ENCODE assay signal across 8 cellular contexts in genomic region chr6:110816110-110816409, GRCh38. TPM values are rescaled to one million over a fixed set of nuclear protein-coding genes. Genes with fewer than 3 reads are reported as not detected.
DNase-seq lines count a peak whose midpoint lies in the region; ATAC-seq and TF ChIP-seq lines count a peak whose summit lies in the region.

No MANE protein-coding gene starts in this region.

- H3K4me3 Mint-ChIP-seq in activated CD8-positive, alpha-beta memory T cell treated with anti-CD3 and anti-CD28 coated beads, Interleukin-2, amount 10 ng/mL, durations not matched to agents 7 days and 5 days: peak overlapping the region; percentile 97

- CTCF ChIA-PET in activated CD8-positive, alpha-beta memory T cell treated with anti-CD3 and anti-CD28 coated beads, Interleukin-2, amount 10 ng/mL, durations not matched to agents 7 days and 5 days (lab: Charles Lee): interaction anchor here (1.0 to 4.5 kb wide), 5 partner anchors 50 to 133 kb away, joined by 3 to 47 read pairs (median 11); partner anchors contain the start of gene AMD1

- no peak for ATAC-seq in activated CD8-positive, alpha-beta memory T cell treated with anti-CD3 and anti-CD28 coated beads, Interleukin-2, amount 10 ng/mL, durations not matched to agents 7 days and 5 days
- ATAC-seq in right lobe of liver (no peak), HG03521 (IDR thresholded peaks at IDR 0.05; ENCODE audit: unreplicated experiment) (no peak)

- H3K9me3 ChIP-seq in right lobe of liver (no peaks in the 10 kb centered on the region), tibial artery (no peaks in the 10 kb centered on the region)

- no peak for TF ChIP-seq POLR2A in right lobe of liver (IDR thresholded peaks at IDR 0.05)

- H3K36me3 ChIP-seq in right lobe of liver (no peaks in the 10 kb centered on the region), tibial artery (no peaks in the 10 kb centered on the region)

- H3K9me3 Mint-ChIP-seq in activated CD8-positive, alpha-beta memory T cell treated with anti-CD3 and anti-CD28 coated beads, Interleukin-2, amount 10 ng/mL, durations not matched to agents 7 days and 5 days (ENCODE audit: low read depth): no peaks in the 10 kb centered on the region

- TF ChIP-seq CTCF in right lobe of liver (IDR thresholded peaks at IDR 0.05) (no peak), tibial artery (IDR thresholded peaks at IDR 0.05) (no peak)

- peak overlapping the region; percentile 100 for H3K27ac Mint-ChIP-seq in activated CD8-positive, alpha-beta memory T cell treated with anti-CD3 and anti-CD28 coated beads, Interleukin-2, amount 10 ng/mL, durations not matched to agents 7 days and 5 days

- WGBS in right lobe of liver (ENCODE audit: insufficient coverage, low coverage, low lambda C conversion rate, missing lambda C conversion rate): 5% methylated on average over 6 of the region's 6 CpGs

- peaks cover 0 to 17% (median 6%) of the 10 kb centered on the region in 4 donors for H3K4me1 ChIP-seq in right lobe of liver
- H3K4me1 ChIP-seq in tibial artery: peaks cover 0 to 19% (median 15%) of the 10 kb centered on the region in 4 donors

- no peaks in the 10 kb centered on the region for H3K27me3 Mint-ChIP-seq in activated CD8-positive, alpha-beta memory T cell treated with anti-CD3 and anti-CD28 coated beads, Interleukin-2, amount 10 ng/mL, durations not matched to agents 7 days and 5 days

- peaks cover 5% of the 10 kb centered on the region for H3K36me3 Mint-ChIP-seq in activated CD8-positive, alpha-beta memory T cell treated with anti-CD3 and anti-CD28 coated beads, Interleukin-2, amount 10 ng/mL, durations not matched to agents 7 days and 5 days

- H3K27ac ChIP-seq in angular gyrus (ENCODE audit: low read depth, low read length) (peak overlapping the region; percentile 98), right lobe of liver (peak overlapping the region; percentile 89 to 97 (median 91)), tibial artery (peak overlapping the region; percentile 92 to 97)

- intact Hi-C loops in right lobe of liver (cut with DNase I): no loop called here
- intact Hi-C loops in tibial artery (cut with DNase I; ENCODE audit: low total_unique reads): loop anchor here (5.0 to 10.0 kb wide), 3 partner anchors 141 to 1121 kb away; partner anchors contain the start of genes AK9, FIG4, GTF3C6 and RPF2

- H3K4me1 Mint-ChIP-seq in activated CD8-positive, alpha-beta memory T cell treated with anti-CD3 and anti-CD28 coated beads, Interleukin-2, amount 10 ng/mL, durations not matched to agents 7 days and 5 days: peaks cover 50% of the 10 kb centered on the region

- H3K27me3 ChIP-seq in right lobe of liver (no peaks in the 10 kb centered on the region), tibial artery (no peaks in the 10 kb centered on the region)

- peak overlapping the region; percentile 62 to 98 (median 95) for H3K4me3 ChIP-seq in right lobe of liver
- H3K4me3 ChIP-seq in tibial artery: peak overlapping the region; percentile 74 to 75

- DNase-seq in activated CD8-positive, alpha-beta memory T cell treated with anti-CD3 and anti-CD28 coated beads, Interleukin-2, amount 10 ng/mL, durations not matched to agents 7 days and 5 days: no peak
- DNase-seq in activated CD8-positive, alpha-beta memory T cell treated with anti-CD3 and anti-CD28 coated beads for 24 hours: no peak
- no peak for DNase-seq in right lobe of liver
- DNase-seq in tibial artery: no peak
- DNase-seq in iPS-NIHi7 (ENCODE audit: extremely low spot score): no peak
- no peak for DNase-seq in ecto neural progenitor cell (ENCODE audit: low spot score)

RNA-seq across cellular contexts. Expression of gene CDK19, which starts 0.8 kb away (rescaled TPM):
- total RNA-seq in activated CD8-positive, alpha-beta memory T cell treated with anti-CD3 and anti-CD28 coated beads, Interleukin-2, amount 10 ng/mL, durations not matched to agents 7 days and 5 days: 10 to 100 TPM; 27.8 to 29.4 TPM
- 1 to 10 TPM; 2.8 to 7.9 (median 5.5) TPM for total RNA-seq in right lobe of liver

RNA-seq across cellular contexts. Expression of gene AMD1, which starts 58.5 kb away (rescaled TPM):
- 10 to 100 TPM; 71.2 to 85.1 TPM for total RNA-seq in activated CD8-positive, alpha-beta memory T cell treated with anti-CD3 and anti-CD28 coated beads, Interleukin-2, amount 10 ng/mL, durations not matched to agents 7 days and 5 days
- 10 to 100 TPM; 11.5 to 49.4 (median 24.2) TPM for total RNA-seq in right lobe of liver
